In the genomic region with DNA sequence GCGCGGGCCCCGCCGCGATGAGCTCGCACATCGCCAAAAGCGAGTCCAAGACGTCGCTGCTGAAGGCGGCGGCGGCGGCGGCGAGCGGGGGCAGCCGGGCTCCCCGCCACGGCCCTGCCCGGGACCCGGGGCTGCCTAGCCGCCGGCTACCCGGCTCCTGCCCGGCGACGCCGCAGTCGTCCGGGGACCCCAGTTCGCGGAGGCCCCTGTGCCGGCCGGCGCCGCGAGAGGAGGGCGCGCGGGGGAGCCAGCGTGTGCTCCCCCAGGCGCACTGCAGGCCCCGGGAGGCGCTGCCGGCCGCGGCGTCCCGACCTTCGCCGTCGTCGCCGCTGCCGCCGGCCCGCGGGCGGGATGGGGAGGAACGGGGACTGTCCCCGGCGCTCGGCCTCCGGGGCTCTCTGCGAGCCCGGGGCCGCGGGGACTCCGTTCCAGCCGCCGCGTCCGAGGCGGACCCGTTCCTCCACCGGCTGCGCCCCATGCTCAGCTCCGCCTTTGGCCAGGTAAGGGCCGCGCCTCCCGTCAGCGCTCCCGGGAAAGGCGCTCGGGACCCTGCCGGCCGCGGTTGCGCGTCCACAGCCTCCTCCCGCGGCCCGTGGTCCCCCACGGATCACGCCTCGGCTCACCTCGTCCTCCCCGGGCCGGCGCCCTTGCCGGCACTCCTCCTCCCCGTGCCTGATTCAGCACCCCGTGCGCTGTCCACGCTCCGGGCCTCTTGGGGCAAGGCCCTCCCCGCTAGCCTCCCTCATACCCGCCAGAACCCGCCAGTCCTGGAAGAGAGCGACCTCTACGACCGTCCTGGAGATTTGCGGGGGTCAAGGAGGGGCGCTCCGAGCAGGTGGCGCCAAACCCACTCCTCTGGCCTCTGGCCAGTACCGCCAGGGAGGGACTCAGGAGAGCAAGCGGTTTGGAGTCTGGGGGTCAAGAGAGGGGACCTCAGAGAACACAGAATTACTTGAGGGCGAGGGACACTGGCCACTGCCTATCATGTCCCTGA, we compare ENCODE assay signal across 1 cellular context.
TF ChIP-seq lines count a peak whose summit lies in the region.

No MANE protein-coding gene starts in this region.

TF ChIP-seq in HEK293, 187 proteins besides CTCF, POLR2A, EP300 and RAD21 (continued from another document and continues in another):
- no peak for TF ChIP-seq PRDM1 (tag by site-specific recombination; IDR thresholded peaks at IDR 0.05)
- TF ChIP-seq SP3 (tag by site-specific recombination; IDR thresholded peaks at IDR 0.05) = no peak
- no peak for TF ChIP-seq HOXA7 (CRISPR knock-in tag; IDR thresholded peaks at IDR 0.05; ENCODE audit: borderline replicate concordance)
- no peak for TF ChIP-seq ZNF629 (tag by site-specific recombination; IDR thresholded peaks at IDR 0.05)
- TF ChIP-seq ZNF311 (tag by site-specific recombination; IDR thresholded peaks at IDR 0.05; ENCODE audit: borderline replicate concordance) = no peak
- TF ChIP-seq, protein P1, sequence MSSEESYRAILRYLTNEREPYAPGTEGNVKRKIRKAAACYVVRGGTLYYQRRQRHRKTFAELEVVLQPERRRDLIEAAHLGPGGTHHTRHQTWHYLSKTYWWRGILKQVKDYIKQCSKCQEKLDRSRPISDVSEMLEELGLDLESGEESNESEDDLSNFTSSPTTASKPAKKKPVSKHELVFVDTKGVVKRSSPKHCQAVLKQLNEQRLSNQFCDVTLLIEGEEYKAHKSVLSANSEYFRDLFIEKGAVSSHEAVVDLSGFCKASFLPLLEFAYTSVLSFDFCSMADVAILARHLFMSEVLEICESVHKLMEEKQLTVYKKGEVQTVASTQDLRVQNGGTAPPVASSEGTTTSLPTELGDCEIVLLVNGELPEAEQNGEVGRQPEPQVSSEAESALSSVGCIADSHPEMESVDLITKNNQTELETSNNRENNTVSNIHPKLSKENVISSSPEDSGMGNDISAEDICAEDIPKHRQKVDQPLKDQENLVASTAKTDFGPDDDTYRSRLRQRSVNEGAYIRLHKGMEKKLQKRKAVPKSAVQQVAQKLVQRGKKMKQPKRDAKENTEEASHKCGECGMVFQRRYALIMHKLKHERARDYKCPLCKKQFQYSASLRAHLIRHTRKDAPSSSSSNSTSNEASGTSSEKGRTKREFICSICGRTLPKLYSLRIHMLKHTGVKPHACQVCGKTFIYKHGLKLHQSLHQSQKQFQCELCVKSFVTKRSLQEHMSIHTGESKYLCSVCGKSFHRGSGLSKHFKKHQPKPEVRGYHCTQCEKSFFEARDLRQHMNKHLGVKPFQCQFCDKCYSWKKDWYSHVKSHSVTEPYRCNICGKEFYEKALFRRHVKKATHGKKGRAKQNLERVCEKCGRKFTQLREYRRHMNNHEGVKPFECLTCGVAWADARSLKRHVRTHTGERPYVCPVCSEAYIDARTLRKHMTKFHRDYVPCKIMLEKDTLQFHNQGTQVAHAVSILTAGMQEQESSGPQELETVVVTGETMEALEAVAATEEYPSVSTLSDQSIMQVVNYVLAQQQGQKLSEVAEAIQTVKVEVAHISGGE (tag by site-specific recombination; conservative IDR thresholded peaks at IDR 0.05; ENCODE audit: low read depth) = peak; percentile 67; the same call in 1 of the 2 replicates
- TF ChIP-seq HOXD13 (CRISPR knock-in tag; IDR thresholded peaks at IDR 0.05; ENCODE audit: borderline replicate concordance) = no peak
- no peak for TF ChIP-seq ZNF777 (tag by site-specific recombination; IDR thresholded peaks at IDR 0.05; ENCODE audit: borderline replicate concordance)
- no peak for TF ChIP-seq ZNF558 (tag by site-specific recombination; IDR thresholded peaks at IDR 0.05)
- no peak for TF ChIP-seq OVOL3 (tag by site-specific recombination; IDR thresholded peaks at IDR 0.05)
- TF ChIP-seq ZNF670 (tag by site-specific recombination; IDR thresholded peaks at IDR 0.05; ENCODE audit: low read depth) = no peak
- no peak for TF ChIP-seq BCL11A (tag by site-specific recombination; IDR thresholded peaks at IDR 0.05; ENCODE audit: low read depth)
- TF ChIP-seq SP2 (tag by site-specific recombination; IDR thresholded peaks at IDR 0.05) = 0 out of 2 replicates have a peak, but pooled peaks have one; percentile 15
- TF ChIP-seq ZNF776 (tag by site-specific recombination; IDR thresholded peaks at IDR 0.05; ENCODE audit: borderline replicate concordance) = no peak
- no peak for TF ChIP-seq ZNF654 (tag by site-specific recombination; IDR thresholded peaks at IDR 0.05; ENCODE audit: low read depth)
- no peak for TF ChIP-seq ZNF529 (tag by site-specific recombination; IDR thresholded peaks at IDR 0.05; ENCODE audit: insufficient replicate concordance)
- no peak for TF ChIP-seq ZNF426 (tag by site-specific recombination; IDR thresholded peaks at IDR 0.05)
- TF ChIP-seq, protein P2, sequence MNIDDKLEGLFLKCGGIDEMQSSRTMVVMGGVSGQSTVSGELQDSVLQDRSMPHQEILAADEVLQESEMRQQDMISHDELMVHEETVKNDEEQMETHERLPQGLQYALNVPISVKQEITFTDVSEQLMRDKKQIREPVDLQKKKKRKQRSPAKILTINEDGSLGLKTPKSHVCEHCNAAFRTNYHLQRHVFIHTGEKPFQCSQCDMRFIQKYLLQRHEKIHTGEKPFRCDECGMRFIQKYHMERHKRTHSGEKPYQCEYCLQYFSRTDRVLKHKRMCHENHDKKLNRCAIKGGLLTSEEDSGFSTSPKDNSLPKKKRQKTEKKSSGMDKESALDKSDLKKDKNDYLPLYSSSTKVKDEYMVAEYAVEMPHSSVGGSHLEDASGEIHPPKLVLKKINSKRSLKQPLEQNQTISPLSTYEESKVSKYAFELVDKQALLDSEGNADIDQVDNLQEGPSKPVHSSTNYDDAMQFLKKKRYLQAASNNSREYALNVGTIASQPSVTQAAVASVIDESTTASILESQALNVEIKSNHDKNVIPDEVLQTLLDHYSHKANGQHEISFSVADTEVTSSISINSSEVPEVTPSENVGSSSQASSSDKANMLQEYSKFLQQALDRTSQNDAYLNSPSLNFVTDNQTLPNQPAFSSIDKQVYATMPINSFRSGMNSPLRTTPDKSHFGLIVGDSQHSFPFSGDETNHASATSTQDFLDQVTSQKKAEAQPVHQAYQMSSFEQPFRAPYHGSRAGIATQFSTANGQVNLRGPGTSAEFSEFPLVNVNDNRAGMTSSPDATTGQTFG (tag by site-specific recombination; IDR thresholded peaks at IDR 0.05; ENCODE audit: borderline replicate concordance) = no peak
- no peak for TF ChIP-seq KLF16 (tag by site-specific recombination; IDR thresholded peaks at IDR 0.05)
- TF ChIP-seq ZNF514 (tag by site-specific recombination; IDR thresholded peaks at IDR 0.05) = no peak
- TF ChIP-seq ZNF350 (tag by site-specific recombination; IDR thresholded peaks at IDR 0.05) = no peak
- TF ChIP-seq ZNF211 (tag by site-specific recombination; IDR thresholded peaks at IDR 0.05; ENCODE audit: low read depth) = no peak
- TF ChIP-seq, protein P3, sequence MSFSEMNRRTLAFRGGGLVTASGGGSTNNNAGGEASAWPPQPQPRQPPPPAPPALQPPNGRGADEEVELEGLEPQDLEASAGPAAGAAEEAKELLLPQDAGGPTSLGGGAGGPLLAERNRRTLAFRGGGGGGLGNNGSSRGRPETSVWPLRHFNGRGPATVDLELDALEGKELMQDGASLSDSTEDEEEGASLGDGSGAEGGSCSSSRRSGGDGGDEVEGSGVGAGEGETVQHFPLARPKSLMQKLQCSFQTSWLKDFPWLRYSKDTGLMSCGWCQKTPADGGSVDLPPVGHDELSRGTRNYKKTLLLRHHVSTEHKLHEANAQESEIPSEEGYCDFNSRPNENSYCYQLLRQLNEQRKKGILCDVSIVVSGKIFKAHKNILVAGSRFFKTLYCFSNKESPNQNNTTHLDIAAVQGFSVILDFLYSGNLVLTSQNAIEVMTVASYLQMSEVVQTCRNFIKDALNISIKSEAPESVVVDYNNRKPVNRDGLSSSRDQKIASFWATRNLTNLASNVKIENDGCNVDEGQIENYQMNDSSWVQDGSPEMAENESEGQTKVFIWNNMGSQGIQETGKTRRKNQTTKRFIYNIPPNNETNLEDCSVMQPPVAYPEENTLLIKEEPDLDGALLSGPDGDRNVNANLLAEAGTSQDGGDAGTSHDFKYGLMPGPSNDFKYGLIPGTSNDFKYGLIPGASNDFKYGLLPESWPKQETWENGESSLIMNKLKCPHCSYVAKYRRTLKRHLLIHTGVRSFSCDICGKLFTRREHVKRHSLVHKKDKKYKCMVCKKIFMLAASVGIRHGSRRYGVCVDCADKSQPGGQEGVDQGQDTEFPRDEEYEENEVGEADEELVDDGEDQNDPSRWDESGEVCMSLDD (tag by site-specific recombination; IDR thresholded peaks at IDR 0.05) = peak; percentile 71; the same call in 1 of the 2 replicates
- TF ChIP-seq ZNF768 (tag by site-specific recombination; IDR thresholded peaks at IDR 0.05) = no peak
- TF ChIP-seq ZNF707 (tag by site-specific recombination; IDR thresholded peaks at IDR 0.05) = no peak
- no peak for TF ChIP-seq ZNF555 (tag by site-specific recombination; conservative IDR thresholded peaks at IDR 0.05)
- no peak for TF ChIP-seq ZNF621 (tag by site-specific recombination; IDR thresholded peaks at IDR 0.05)
- TF ChIP-seq ZNF830 (tag by site-specific recombination; IDR thresholded peaks at IDR 0.05; ENCODE audit: low read depth) = no peak
- TF ChIP-seq, protein P4, sequence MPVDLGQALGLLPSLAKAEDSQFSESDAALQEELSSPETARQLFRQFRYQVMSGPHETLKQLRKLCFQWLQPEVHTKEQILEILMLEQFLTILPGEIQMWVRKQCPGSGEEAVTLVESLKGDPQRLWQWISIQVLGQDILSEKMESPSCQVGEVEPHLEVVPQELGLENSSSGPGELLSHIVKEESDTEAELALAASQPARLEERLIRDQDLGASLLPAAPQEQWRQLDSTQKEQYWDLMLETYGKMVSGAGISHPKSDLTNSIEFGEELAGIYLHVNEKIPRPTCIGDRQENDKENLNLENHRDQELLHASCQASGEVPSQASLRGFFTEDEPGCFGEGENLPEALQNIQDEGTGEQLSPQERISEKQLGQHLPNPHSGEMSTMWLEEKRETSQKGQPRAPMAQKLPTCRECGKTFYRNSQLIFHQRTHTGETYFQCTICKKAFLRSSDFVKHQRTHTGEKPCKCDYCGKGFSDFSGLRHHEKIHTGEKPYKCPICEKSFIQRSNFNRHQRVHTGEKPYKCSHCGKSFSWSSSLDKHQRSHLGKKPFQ (tag by site-specific recombination; IDR thresholded peaks at IDR 0.05) = no peak
- no peak for TF ChIP-seq ZBTB7A (tag by site-specific recombination; IDR thresholded peaks at IDR 0.05; ENCODE audit: low read depth)
- TF ChIP-seq, protein P5, sequence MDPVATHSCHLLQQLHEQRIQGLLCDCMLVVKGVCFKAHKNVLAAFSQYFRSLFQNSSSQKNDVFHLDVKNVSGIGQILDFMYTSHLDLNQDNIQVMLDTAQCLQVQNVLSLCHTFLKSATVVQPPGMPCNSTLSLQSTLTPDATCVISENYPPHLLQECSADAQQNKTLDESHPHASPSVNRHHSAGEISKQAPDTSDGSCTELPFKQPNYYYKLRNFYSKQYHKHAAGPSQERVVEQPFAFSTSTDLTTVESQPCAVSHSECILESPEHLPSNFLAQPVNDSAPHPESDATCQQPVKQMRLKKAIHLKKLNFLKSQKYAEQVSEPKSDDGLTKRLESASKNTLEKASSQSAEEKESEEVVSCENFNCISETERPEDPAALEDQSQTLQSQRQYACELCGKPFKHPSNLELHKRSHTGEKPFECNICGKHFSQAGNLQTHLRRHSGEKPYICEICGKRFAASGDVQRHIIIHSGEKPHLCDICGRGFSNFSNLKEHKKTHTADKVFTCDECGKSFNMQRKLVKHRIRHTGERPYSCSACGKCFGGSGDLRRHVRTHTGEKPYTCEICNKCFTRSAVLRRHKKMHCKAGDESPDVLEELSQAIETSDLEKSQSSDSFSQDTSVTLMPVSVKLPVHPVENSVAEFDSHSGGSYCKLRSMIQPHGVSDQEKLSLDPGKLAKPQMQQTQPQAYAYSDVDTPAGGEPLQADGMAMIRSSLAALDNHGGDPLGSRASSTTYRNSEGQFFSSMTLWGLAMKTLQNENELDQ (tag by site-specific recombination; IDR thresholded peaks at IDR 0.05; ENCODE audit: low read depth) = no peak
- TF ChIP-seq ZNF24 (tag by site-specific recombination; IDR thresholded peaks at IDR 0.05) = 0 out of 2 replicates have a peak, but pooled peaks have one; percentile 21
- TF ChIP-seq ZNF610 (tag by site-specific recombination; IDR thresholded peaks at IDR 0.05; ENCODE audit: borderline replicate concordance) = no peak
- no peak for TF ChIP-seq ZNF792 (tag by site-specific recombination; IDR thresholded peaks at IDR 0.05)
- TF ChIP-seq ZNF571 (tag by site-specific recombination; IDR thresholded peaks at IDR 0.05) = no peak
- TF ChIP-seq ZNF266 (tag by site-specific recombination; IDR thresholded peaks at IDR 0.05; ENCODE audit: low read depth) = no peak
- TF ChIP-seq ZNF2 (tag by site-specific recombination; IDR thresholded peaks at IDR 0.05) = peak; percentile 65
- peak; percentile 34; the same call in 1 of the 2 replicates for TF ChIP-seq ZBTB8A (tag by site-specific recombination; IDR thresholded peaks at IDR 0.05)
- no peak for TF ChIP-seq ZNF521 (tag by site-specific recombination; IDR thresholded peaks at IDR 0.05)
- TF ChIP-seq, protein P6, sequence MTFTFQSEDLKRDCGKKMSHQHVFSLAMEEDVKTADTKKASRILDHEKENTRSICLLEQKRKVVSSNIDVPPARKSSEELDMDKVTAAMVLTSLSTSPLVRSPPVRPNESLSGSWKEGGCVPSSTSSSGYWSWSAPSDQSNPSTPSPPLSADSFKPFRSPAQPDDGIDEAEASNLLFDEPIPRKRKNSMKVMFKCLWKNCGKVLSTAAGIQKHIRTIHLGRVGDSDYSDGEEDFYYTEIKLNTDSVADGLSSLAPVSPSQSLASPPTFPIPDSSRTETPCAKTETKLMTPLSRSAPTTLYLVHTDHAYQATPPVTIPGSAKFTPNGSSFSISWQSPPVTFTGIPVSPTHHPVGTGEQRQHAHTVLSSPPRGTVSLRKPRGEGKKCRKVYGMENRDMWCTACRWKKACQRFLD (tag by site-specific recombination; IDR thresholded peaks at IDR 0.05) = no peak
- TF ChIP-seq, protein P7, sequence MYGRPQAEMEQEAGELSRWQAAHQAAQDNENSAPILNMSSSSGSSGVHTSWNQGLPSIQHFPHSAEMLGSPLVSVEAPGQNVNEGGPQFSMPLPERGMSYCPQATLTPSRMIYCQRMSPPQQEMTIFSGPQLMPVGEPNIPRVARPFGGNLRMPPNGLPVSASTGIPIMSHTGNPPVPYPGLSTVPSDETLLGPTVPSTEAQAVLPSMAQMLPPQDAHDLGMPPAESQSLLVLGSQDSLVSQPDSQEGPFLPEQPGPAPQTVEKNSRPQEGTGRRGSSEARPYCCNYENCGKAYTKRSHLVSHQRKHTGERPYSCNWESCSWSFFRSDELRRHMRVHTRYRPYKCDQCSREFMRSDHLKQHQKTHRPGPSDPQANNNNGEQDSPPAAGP (tag by site-specific recombination; IDR thresholded peaks at IDR 0.05) = peak; percentile 57; the same call in 1 of the 2 replicates
- no peak for TF ChIP-seq ZNF121 (tag by site-specific recombination; IDR thresholded peaks at IDR 0.05)
- no peak for TF ChIP-seq ZNF133 (tag by site-specific recombination; IDR thresholded peaks at IDR 0.05)
- TF ChIP-seq, protein P8, sequence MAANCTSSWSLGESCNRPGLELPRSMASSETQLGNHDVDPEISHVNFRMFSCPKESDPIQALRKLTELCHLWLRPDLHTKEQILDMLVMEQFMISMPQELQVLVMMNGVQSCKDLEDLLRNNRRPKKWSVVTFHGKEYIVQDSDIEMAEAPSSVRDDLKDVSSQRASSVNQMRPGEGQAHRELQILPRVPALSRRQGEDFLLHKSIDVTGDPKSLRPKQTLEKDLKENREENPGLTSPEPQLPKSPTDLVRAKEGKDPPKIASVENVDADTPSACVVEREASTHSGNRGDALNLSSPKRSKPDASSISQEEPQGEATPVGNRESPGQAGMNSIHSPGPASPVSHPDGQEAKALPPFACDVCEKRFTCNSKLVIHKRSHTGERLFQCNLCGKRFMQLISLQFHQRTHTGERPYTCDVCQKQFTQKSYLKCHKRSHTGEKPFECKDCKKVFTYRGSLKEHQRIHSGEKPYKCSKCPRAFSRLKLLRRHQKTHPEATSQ (tag by site-specific recombination; IDR thresholded peaks at IDR 0.05) = no peak
- TF ChIP-seq ZNF221 (tag by site-specific recombination; IDR thresholded peaks at IDR 0.05; ENCODE audit: borderline replicate concordance) = no peak
- no peak for TF ChIP-seq ZNF114 (tag by site-specific recombination; IDR thresholded peaks at IDR 0.05)
